7 cellular contexts compared by ENCODE assay signal in genomic region chr18:79719478-79720358, GRCh38. TPM values are rescaled to one million over a fixed set of nuclear protein-coding genes. Genes with fewer than 3 reads are reported as not detected.
DNase-seq lines count a peak whose midpoint lies in the region; ATAC-seq, FAIRE-seq and TF ChIP-seq lines count a peak whose summit lies in the region.
"Not testable (repeated sequence)": the region's sequence is repeated elsewhere in the genome, so short reads cannot be mapped to it uniquely, and the experiment has no call there.

No MANE protein-coding gene starts in this region.

- not testable (repeated sequence) for H3K27me3 ChIP-seq in endothelial cell of umbilical vein (ENCODE audit: control insufficient read depth in 2 of 2, insufficient read depth in 2 of 2, low read length in 2 of 2)

- H3K36me3 ChIP-seq in endothelial cell of umbilical vein (ENCODE audit: control insufficient read depth in 2 of 2, extremely low read depth in 1 of 2, insufficient read depth in 2 of 2, low read length in 2 of 2) = peaks cover 3 to 34% of the 10 kb centered on the region in 2 experiments

- not testable (repeated sequence) for BruUV-seq in endothelial cell of umbilical vein (replicated peaks; lab: Mats Ljungman, UMichigan)

- not testable (repeated sequence) for H3K9me1 ChIP-seq in endothelial cell of umbilical vein (replicated peaks; ENCODE audit: control insufficient read depth, extremely low read depth, insufficient read depth, low read length)

- intact Hi-C loops in activated CD4-positive, alpha-beta memory T cell treated with anti-CD3 and anti-CD28 coated beads for 36 hours (cut with micrococcal nuclease); endothelial cell of umbilical vein (cut with micrococcal nuclease): not testable (repeated sequence)

- not testable (repeated sequence) for H3K9me3 Mint-ChIP-seq in activated CD4-positive, alpha-beta memory T cell treated with anti-CD3 and anti-CD28 coated beads for 36 hours; activated naive CD8-positive, alpha-beta T cell treated with anti-CD3 and anti-CD28 coated beads, Interleukin-2, amount 50 U/mL, for 24 hours; nephron progenitor cell

- H2AFZ ChIP-seq in endothelial cell of umbilical vein (ENCODE audit: low read depth, low read length) = not testable (repeated sequence)

- dilution Hi-C loops in endothelial cell of umbilical vein (cut with MboI; ENCODE audit: extremely low pct_ligation_motif_present, low sequenced_read_pairs) = not testable (repeated sequence)

- H3K4me3 ChIP-seq in endothelial cell of umbilical vein (replicated peaks in 1 of 3; ENCODE audit: insufficient read depth in 1 of 3, low read depth in 1 of 3, low read length in 3 of 3) = not testable (repeated sequence)

- not testable (repeated sequence) for H4K20me1 ChIP-seq in endothelial cell of umbilical vein (replicated peaks; ENCODE audit: control insufficient read depth, extremely low read depth, insufficient read depth, low read length)

- H3K27ac Mint-ChIP-seq in activated CD4-positive, alpha-beta memory T cell treated with anti-CD3 and anti-CD28 coated beads for 36 hours = not testable (repeated sequence)
- H3K27ac Mint-ChIP-seq in activated naive CD8-positive, alpha-beta T cell treated with anti-CD3 and anti-CD28 coated beads, Interleukin-2, amount 50 U/mL, for 24 hours = peak overlapping the region; percentile 42
- peak overlapping the region; percentile 93 for H3K27ac Mint-ChIP-seq in nephron progenitor cell

- CTCF ChIA-PET in HEK293T (lab: Yijun Ruan, JAX); activated CD4-positive, alpha-beta memory T cell treated with anti-CD3 and anti-CD28 coated beads for 36 hours (lab: Charles Lee); endothelial cell of umbilical vein (lab: Charles Lee): not testable (repeated sequence)

- not testable (repeated sequence) for H3K4me2 ChIP-seq in endothelial cell of umbilical vein (ENCODE audit: insufficient read depth, low read length)

- not testable (repeated sequence) for H3K9me3 ChIP-seq in endothelial cell of umbilical vein (replicated peaks; ENCODE audit: control insufficient read depth, insufficient read depth, low read length)

- not testable (repeated sequence) for H3K79me2 ChIP-seq in endothelial cell of umbilical vein (ENCODE audit: control insufficient read depth, insufficient read depth, low read length)

- not testable (repeated sequence) for H3K9ac ChIP-seq in endothelial cell of umbilical vein (replicated peaks; ENCODE audit: extremely low read depth, insufficient read depth, low read length)

- FAIRE-seq in endothelial cell of umbilical vein (lab: Jason Lieb, UNC) = not testable (repeated sequence)

- POLR2A ChIA-PET in HEK293T (lab: Yijun Ruan, JAX); activated CD4-positive, alpha-beta memory T cell treated with anti-CD3 and anti-CD28 coated beads for 36 hours (lab: Charles Lee); endothelial cell of umbilical vein (lab: Charles Lee): not testable (repeated sequence)

- TF ChIP-seq CTCF in endothelial cell of umbilical vein (IDR thresholded peaks at IDR 0.05; ENCODE audit: extremely low read depth in 1 of 2, insufficient read depth in 1 of 2, low read depth in 1 of 2, low read length in 2 of 2); nephron progenitor cell (IDR thresholded peaks at IDR 0.05): not testable (repeated sequence)

- peaks cover 63% of the 10 kb centered on the region for H3K36me3 Mint-ChIP-seq in activated CD4-positive, alpha-beta memory T cell treated with anti-CD3 and anti-CD28 coated beads for 36 hours
- peaks cover 65% of the 10 kb centered on the region for H3K36me3 Mint-ChIP-seq in activated naive CD8-positive, alpha-beta T cell treated with anti-CD3 and anti-CD28 coated beads, Interleukin-2, amount 50 U/mL, for 24 hours (ENCODE audit: low read depth)
- H3K36me3 Mint-ChIP-seq in nephron progenitor cell (ENCODE audit: low read depth) = peaks cover 57% of the 10 kb centered on the region

- not testable (repeated sequence) for H3K4me3 Mint-ChIP-seq in activated CD4-positive, alpha-beta memory T cell treated with anti-CD3 and anti-CD28 coated beads for 36 hours; activated naive CD8-positive, alpha-beta T cell treated with anti-CD3 and anti-CD28 coated beads, Interleukin-2, amount 50 U/mL, for 24 hours; nephron progenitor cell

- H3K27me3 Mint-ChIP-seq in activated CD4-positive, alpha-beta memory T cell treated with anti-CD3 and anti-CD28 coated beads for 36 hours; activated naive CD8-positive, alpha-beta T cell treated with anti-CD3 and anti-CD28 coated beads, Interleukin-2, amount 50 U/mL, for 24 hours; nephron progenitor cell (ENCODE audit: low read depth, poor library complexity): not testable (repeated sequence)

- not testable (repeated sequence) for TF ChIP-seq POLR2A in endothelial cell of umbilical vein (IDR thresholded peaks at IDR 0.05; ENCODE audit: low read depth, low read length)

- not testable (repeated sequence) for H3K4me1 Mint-ChIP-seq in activated CD4-positive, alpha-beta memory T cell treated with anti-CD3 and anti-CD28 coated beads for 36 hours (ENCODE audit: low read depth); activated naive CD8-positive, alpha-beta T cell treated with anti-CD3 and anti-CD28 coated beads, Interleukin-2, amount 50 U/mL, for 24 hours; nephron progenitor cell

- H3K27ac ChIP-seq in endothelial cell of umbilical vein (ENCODE audit: insufficient read depth, low read depth, low read length) = peak overlapping the region; percentile 3

- peak; percentile 80 for DNase-seq in DMS53 (lab: John Stamatoyannopoulos, UW)
- DNase-seq in HEK293T (ENCODE audit: extremely low spot score) = peak; percentile 10
- peak; percentile 7 for DNase-seq in NCI-H748 (lab: John Stamatoyannopoulos, UW; ENCODE audit: unreplicated experiment)
- peak; percentile 15 for DNase-seq in activated CD4-positive, alpha-beta memory T cell treated with anti-CD3 and anti-CD28 coated beads for 36 hours
- DNase-seq in activated naive CD8-positive, alpha-beta T cell treated with anti-CD3 and anti-CD28 coated beads, Interleukin-2, amount 50 U/mL, for 24 hours; endothelial cell of umbilical vein (ENCODE audit: low read depth, low spot score); nephron progenitor cell: not testable (repeated sequence)

- not testable (repeated sequence) for H3K4me1 ChIP-seq in endothelial cell of umbilical vein (ENCODE audit: control insufficient read depth, extremely low read depth, insufficient read depth, low read length)

- not testable (repeated sequence) for ATAC-seq in activated naive CD8-positive, alpha-beta T cell treated with anti-CD3 and anti-CD28 coated beads, Interleukin-2, amount 50 U/mL, for 24 hours

TF ChIP-seq in endothelial cell of umbilical vein, 7 proteins besides CTCF, POLR2A, EP300 and RAD21:
- TF ChIP-seq JUN (IDR thresholded peaks at IDR 0.05; ENCODE audit: borderline replicate concordance, insufficient read depth, insufficient read length, low read depth) = peak; percentile 66

RNA-seq across cellular contexts. Expression of gene CTDP1, which starts 40.1 kb away (rescaled TPM):
- total RNA-seq in activated CD4-positive, alpha-beta memory T cell treated with anti-CD3 and anti-CD28 coated beads for 36 hours = 10 to 100 TPM; 35.4 to 36.0 TPM
- total RNA-seq in endothelial cell of umbilical vein = 23.5 and 27.6 TPM in 2 replicates
- 13.5 and 15.3 TPM in 2 replicates for polyA plus RNA-seq in endothelial cell of umbilical vein
- 11.4 and 12.7 TPM in 2 replicates for polyA plus RNA-seq in endothelial cell of umbilical vein (2011; cell fraction: cytosol; rRNA removed)
- polyA plus RNA-seq in endothelial cell of umbilical vein (2011; cell fraction: nucleus; rRNA removed) = 22.4 and 24.7 TPM in 2 replicates
- 14.8 and 15.6 TPM in 2 replicates for polyA plus RNA-seq in endothelial cell of umbilical vein (2012)
- 10.5 and 13.8 TPM in 2 replicates for polyA minus RNA-seq in endothelial cell of umbilical vein
- polyA minus RNA-seq in endothelial cell of umbilical vein (2011; cell fraction: cytosol; rRNA and poly(A)+ RNA removed) = 8.6 TPM
- 14.1 and 18.1 TPM in 2 replicates for polyA minus RNA-seq in endothelial cell of umbilical vein (2011; cell fraction: nucleus; rRNA and poly(A)+ RNA removed)
